Comparison of ENCODE assay signal across 1 cellular context in the genomic region with DNA sequence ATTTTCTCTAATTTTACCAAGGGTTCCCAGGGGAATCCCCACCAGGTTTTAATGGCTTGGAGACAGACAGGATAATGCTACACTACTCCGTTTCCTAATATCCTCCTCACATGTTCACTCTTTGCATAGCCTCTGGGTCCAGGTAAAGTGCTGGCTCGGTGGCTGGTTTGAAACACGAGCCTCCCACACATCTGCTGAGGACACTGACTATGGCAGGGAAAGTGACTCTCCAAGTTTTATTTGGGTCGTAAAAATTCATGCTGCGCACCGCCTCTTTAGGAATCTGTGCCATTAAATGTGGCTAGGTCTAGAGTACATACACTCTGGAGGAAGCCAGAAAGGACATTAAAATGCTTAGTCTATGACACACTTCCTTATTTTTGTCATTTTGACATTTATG.
TF ChIP-seq lines count a peak whose summit lies in the region.

No MANE protein-coding gene starts in this region.

TF ChIP-seq in WTC11, 78 proteins besides CTCF, POLR2A, EP300 and RAD21 (continued from another document):
- TF ChIP-seq ZNF232 (CRISPR knock-in tag; IDR thresholded peaks at IDR 0.05): no peak
- TF ChIP-seq ZBTB21 (CRISPR knock-in tag; IDR thresholded peaks at IDR 0.05; ENCODE audit: borderline replicate concordance): no peak
- TF ChIP-seq, protein P1, sequence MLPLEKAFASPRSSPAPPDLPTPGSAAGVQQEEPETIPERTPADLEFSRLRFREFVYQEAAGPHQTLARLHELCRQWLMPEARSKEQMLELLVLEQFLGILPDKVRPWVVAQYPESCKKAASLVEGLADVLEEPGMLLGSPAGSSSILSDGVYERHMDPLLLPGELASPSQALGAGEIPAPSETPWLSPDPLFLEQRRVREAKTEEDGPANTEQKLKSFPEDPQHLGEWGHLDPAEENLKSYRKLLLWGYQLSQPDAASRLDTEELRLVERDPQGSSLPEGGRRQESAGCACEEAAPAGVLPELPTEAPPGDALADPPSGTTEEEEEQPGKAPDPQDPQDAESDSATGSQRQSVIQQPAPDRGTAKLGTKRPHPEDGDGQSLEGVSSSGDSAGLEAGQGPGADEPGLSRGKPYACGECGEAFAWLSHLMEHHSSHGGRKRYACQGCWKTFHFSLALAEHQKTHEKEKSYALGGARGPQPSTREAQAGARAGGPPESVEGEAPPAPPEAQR (CRISPR knock-in tag; IDR thresholded peaks at IDR 0.05): no peak
- TF ChIP-seq USF1 (CRISPR knock-in tag; IDR thresholded peaks at IDR 0.05): no peak
- no peak for TF ChIP-seq CREB1 (CRISPR knock-in tag; IDR thresholded peaks at IDR 0.05)
